In the genomic region with DNA sequence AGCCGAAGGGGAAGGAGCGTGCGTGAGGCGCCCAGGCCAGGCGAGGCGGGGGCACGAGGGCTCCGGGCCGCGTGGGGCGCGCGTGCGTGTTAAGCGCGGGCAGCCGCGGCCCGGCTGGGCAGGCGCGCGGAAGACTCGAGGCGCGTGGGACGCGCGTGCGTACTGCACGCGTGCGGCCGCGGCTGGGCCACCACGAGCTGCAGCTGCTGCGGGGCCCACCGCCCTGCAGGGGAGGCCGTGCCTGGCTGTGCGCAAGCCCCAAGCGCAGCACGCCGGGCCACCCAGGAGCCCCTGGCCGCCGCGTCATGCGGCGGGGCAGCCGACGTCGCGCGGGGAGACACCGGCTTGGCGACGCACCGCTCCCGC, we compare ENCODE assay signal across 10 cellular contexts. TPM values are rescaled to one million over a fixed set of nuclear protein-coding genes. Genes with fewer than 3 reads are reported as not detected.
A peak's percentile ranks its signal among the peaks of the same experiment; 100 is the strongest.
DNase-seq lines count a peak whose midpoint lies in the region; ATAC-seq, FAIRE-seq and TF ChIP-seq lines count a peak whose summit lies in the region.
"Had no signal": no experiment of that assay in that cellular context is flagged by ENCODE, and none has a peak within 500 bp of the region (broad histone marks: within the 10 kb centered on the region; RNA-seq: fewer than 3 reads in every experiment).

No MANE protein-coding gene starts in this region.

- peaks cover 38% of the 10 kb centered on the region for H3K27me3 Mint-ChIP-seq in activated T-cell treated with anti-CD3 and anti-CD28 coated beads, Interleukin-2, amount 50 U/mL, for 72 hours (ENCODE audit: low read depth)

- H3K4me3 ChIP-seq in left lung (peak overlapping the region; percentile 53 to 63), thoracic aorta (peak overlapping the region; percentile 67)

- peak; percentile 41 to 52 for ATAC-seq in activated T-cell treated with anti-CD3 and anti-CD28 coated beads, Interleukin-2, amount 50 U/mL, for 72 hours (replicated peaks in 1 of 2)
- ATAC-seq in left lung, result peak; percentile 1
- no peak for ATAC-seq in thoracic aorta (ENCODE audit: insufficient number of reproducible peaks, low FRiP score, low read depth)
- no peak for ATAC-seq in GM21381 (IDR thresholded peaks at IDR 0.05; ENCODE audit: unreplicated experiment)
- no peak for ATAC-seq in GM18520 (IDR thresholded peaks at IDR 0.05; ENCODE audit: unreplicated experiment)

- TF ChIP-seq CTCF in left lung (IDR thresholded peaks at IDR 0.05) (no peak), thoracic aorta (IDR thresholded peaks at IDR 0.05) (no peak)

- H3K36me3 ChIP-seq in left lung (no peaks in the 10 kb centered on the region), thoracic aorta (no peaks in the 10 kb centered on the region)

- H3K9me3 ChIP-seq in left lung (no peaks in the 10 kb centered on the region), thoracic aorta (no peaks in the 10 kb centered on the region)

- intact Hi-C loops in left lung (cut with DNase I), result no loop called here

- H3K9me3 Mint-ChIP-seq in activated T-cell treated with anti-CD3 and anti-CD28 coated beads, Interleukin-2, amount 50 U/mL, for 72 hours, result no peaks in the 10 kb centered on the region

- H3K4me1 ChIP-seq in left lung (peaks cover 5 to 54% of the 10 kb centered on the region in 2 donors), thoracic aorta (ENCODE audit: control insufficient read depth in 1 of 2, low read depth in 2 of 2) (peaks cover 8 to 34% of the 10 kb centered on the region in 2 donors)

- H3K27me3 ChIP-seq in left lung, result peaks cover 41 to 75% of the 10 kb centered on the region in 2 donors
- peaks cover 26% of the 10 kb centered on the region for H3K27me3 ChIP-seq in thoracic aorta (replicated peaks; ENCODE audit: insufficient read depth)

- no peak overlapping the region for H3K27ac ChIP-seq in left lung
- H3K27ac ChIP-seq in thoracic aorta, result no peak overlapping the region

- H3K4me1 Mint-ChIP-seq in activated T-cell treated with anti-CD3 and anti-CD28 coated beads, Interleukin-2, amount 50 U/mL, for 72 hours (ENCODE audit: low read depth), result peaks cover 34% of the 10 kb centered on the region

- H3K36me3 Mint-ChIP-seq in activated T-cell treated with anti-CD3 and anti-CD28 coated beads, Interleukin-2, amount 50 U/mL, for 72 hours (ENCODE audit: insufficient read depth in 2 of 2), result peaks cover 0 to 4% of the 10 kb centered on the region in 2 donors

- peak overlapping the region; percentile 86 for H3K4me3 Mint-ChIP-seq in activated T-cell treated with anti-CD3 and anti-CD28 coated beads, Interleukin-2, amount 50 U/mL, for 72 hours

- peak; percentile 21 for DNase-seq in activated T-cell treated with anti-CD3 and anti-CD28 coated beads for 48 hours (ENCODE audit: low read depth)
- no peak for DNase-seq in activated T-cell treated with anti-CD3 and anti-CD28 coated beads for 4 hours
- peak; percentile 8 to 16 for DNase-seq in activated T-cell treated with anti-CD3 and anti-CD28 coated beads, Interleukin-2, amount 50 U/mL, for 72 hours
- peak in 1 of 2 donors; percentile 78 for DNase-seq in left lung
- DNase-seq in thoracic aorta (ENCODE audit: low spot score), result no peak
- DNase-seq in GM19239 (ENCODE audit: insufficient read length, low spot score), result no peak

- no peak for FAIRE-seq in GM19239 (lab: Jason Lieb, UNC)
- FAIRE-seq: G401.6 had no signal

- no peak overlapping the region for H3K27ac Mint-ChIP-seq in activated T-cell treated with anti-CD3 and anti-CD28 coated beads, Interleukin-2, amount 50 U/mL, for 72 hours

RNA-seq across cellular contexts. Expression of gene TRIM71, which starts 0.6 kb away (rescaled TPM):
- under 1 TPM; 0.02 to 0.07 TPM for total RNA-seq in activated T-cell treated with anti-CD3 and anti-CD28 coated beads, Interleukin-2, amount 50 U/mL, for 72 hours
- 1 to 10 TPM; 2.2 to 2.4 TPM for total RNA-seq in left lung
- total RNA-seq in thoracic aorta, result not detected
- total RNA-seq: M059J had no signal

Comparison
In these comparisons a context has a peak if more than half of its experiments do, and no peak if none do; other contexts are left out.
1. DNase-seq: peak in activated T-cell treated with anti-CD3 and anti-CD28 coated beads for 48 hours (single experiment) and activated T-cell treated with anti-CD3 and anti-CD28 coated beads, Interleukin-2, amount 50 U/mL, for 72 hours (2 of 2); none in activated T-cell treated with anti-CD3 and anti-CD28 coated beads for 4 hours (single experiment), thoracic aorta (single experiment) and GM19239 (single experiment).
2. ATAC-seq: peak in activated T-cell treated with anti-CD3 and anti-CD28 coated beads, Interleukin-2, amount 50 U/mL, for 72 hours (2 of 2) and left lung (single experiment); none in thoracic aorta (single experiment), GM21381 (single experiment) and GM18520 (single experiment).